Comparison of ENCODE assay signal across 9 cellular contexts in genomic region chr2:9003366-9003615, GRCh38. TPM values are rescaled to one million over a fixed set of nuclear protein-coding genes. Genes with fewer than 3 reads are reported as not detected.
DNase-seq lines count a peak whose midpoint lies in the region; ATAC-seq and TF ChIP-seq lines count a peak whose summit lies in the region.
"Had no signal": no experiment of that assay in that cellular context is flagged by ENCODE, and none has a peak within 500 bp of the region (broad histone marks: within the 10 kb centered on the region; RNA-seq: fewer than 3 reads in every experiment).

No MANE protein-coding gene starts in this region.

- H3K27me3 ChIP-seq in BLaER1 (no peaks in the 10 kb centered on the region), esophagus muscularis mucosa (no peaks in the 10 kb centered on the region), parathyroid adenoma (ENCODE audit: control insufficient read depth, insufficient read depth, low read length) (no peaks in the 10 kb centered on the region)

- WGBS in esophagus muscularis mucosa, result no CpG with 5 or more reads among the region's 25 CpGs

- CTCF ChIA-PET in OCI-LY7 (lab: Charles Lee; ENCODE audit: unreplicated experiment), result no interaction called here

- no peak for TF ChIP-seq EP300 in esophagus muscularis mucosa (IDR thresholded peaks at IDR 0.05)

- H4K20me1 ChIP-seq in BLaER1 (peaks cover 18% of the 10 kb centered on the region), OCI-LY7 (ENCODE audit: insufficient read depth, low read length) (no peaks in the 10 kb centered on the region)

- BruUV-seq in OCI-LY7 (replicated peaks; lab: Mats Ljungman, UMichigan), result no TSS peak

- peak overlapping the region; percentile 75 for H3K9ac ChIP-seq in BLaER1
- no peak overlapping the region for H3K9ac ChIP-seq in parathyroid adenoma

- no peak overlapping the region for H2AFZ ChIP-seq in OCI-LY7 (ENCODE audit: low read length)
- H2AFZ ChIP-seq in parathyroid adenoma, result peak overlapping the region; percentile 79

- H3K36me3 ChIP-seq in BLaER1 (no peaks in the 10 kb centered on the region), OCI-LY7 (ENCODE audit: insufficient read depth, low read length) (no peaks in the 10 kb centered on the region), esophagus muscularis mucosa (no peaks in the 10 kb centered on the region), parathyroid adenoma (ENCODE audit: control insufficient read depth, insufficient read depth, low read length) (no peaks in the 10 kb centered on the region)

- H3K9me2 ChIP-seq in OCI-LY7 (ENCODE audit: insufficient read depth, low read length), result no peaks in the 10 kb centered on the region

- TF ChIP-seq CTCF in OCI-LY7 (conservative IDR thresholded peaks at IDR 0.05; ENCODE audit: low read length) (no peak), esophagus muscularis mucosa (IDR thresholded peaks at IDR 0.05) (no peak), parathyroid adenoma (IDR thresholded peaks at IDR 0.05) (no peak), GM10266 (IDR thresholded peaks at IDR 0.05; ENCODE audit: control insufficient read depth, insufficient read depth, low read depth, missing control alignments) (no peak)

- H3K79me2 ChIP-seq in OCI-LY7 (ENCODE audit: insufficient read depth, low read depth, low read length) (no peaks in the 10 kb centered on the region), parathyroid adenoma (peaks cover 19% of the 10 kb centered on the region)

- H3K4me3 ChIP-seq in BLaER1 (peak overlapping the region; percentile 87), OCI-LY7 (ENCODE audit: low read depth, low read length, poor library complexity, severe bottlenecking) (peak overlapping the region; percentile 63), esophagus muscularis mucosa (peak overlapping the region; percentile 79 to 90 (median 86)), parathyroid adenoma (ENCODE audit: low read depth, low read length) (peak overlapping the region; percentile 75)

- H3K4me1 ChIP-seq in BLaER1 (peaks cover 39% of the 10 kb centered on the region), OCI-LY7 (ENCODE audit: insufficient read depth, low read length, poor library complexity, severe bottlenecking) (peaks cover 12% of the 10 kb centered on the region), esophagus muscularis mucosa (peaks cover 6 to 31% (median 24%) of the 10 kb centered on the region in 4 donors), parathyroid adenoma (peaks cover 4% of the 10 kb centered on the region)

- POLR2A ChIA-PET in OCI-LY7 (lab: Charles Lee), result interaction anchor here (0.5 kb wide), 1 partner anchor 10 kb away, joined by 3 read pairs; no protein-coding TSS in a partner anchor

- DNase-seq in OCI-LY7 (ENCODE audit: low spot score), result no peak
- no peak for DNase-seq in esophagus muscularis mucosa (ENCODE audit: extremely low spot score)
- DNase-seq in CD1c-positive myeloid dendritic cell (ENCODE audit: extremely low spot score), result no peak
- DNase-seq in GM10266 (ENCODE audit: extremely low spot score), result no peak
- no peak for DNase-seq in UCSD-AML1 (lab: John Stamatoyannopoulos, UW; ENCODE audit: unreplicated experiment)
- DNase-seq: NCI-H2029 treated with DMSO at 0.1 percent for 48 hours had no signal

- ATAC-seq in HG03139 (IDR thresholded peaks at IDR 0.05; ENCODE audit: unreplicated experiment), result no peak

- H3K4me2 ChIP-seq in BLaER1 (peak overlapping the region; percentile 90), OCI-LY7 (ENCODE audit: low read length) (peak overlapping the region; percentile 62; the same call in 1 of the 2 replicates), parathyroid adenoma (ENCODE audit: low read length) (peak overlapping the region; percentile 68)

- H3K27ac ChIP-seq in BLaER1 (no peak overlapping the region), OCI-LY7 (ENCODE audit: low read depth, low read length, poor library complexity, severe bottlenecking) (no peak overlapping the region), esophagus muscularis mucosa (replicated peaks in 1 of 4) (peak overlapping the region; percentile 8 to 86 (median 84)), parathyroid adenoma (no peak overlapping the region)

- no peaks in the 10 kb centered on the region for H3K9me3 ChIP-seq in BLaER1
- no peaks in the 10 kb centered on the region for H3K9me3 ChIP-seq in OCI-LY7 (ENCODE audit: low read length)
- H3K9me3 ChIP-seq in esophagus muscularis mucosa, result no peaks in the 10 kb centered on the region
- no peaks in the 10 kb centered on the region for H3K9me3 ChIP-seq in parathyroid adenoma (ENCODE audit: control insufficient read depth, low read length)

- no peak for TF ChIP-seq POLR2A in esophagus muscularis mucosa (IDR thresholded peaks at IDR 0.05; ENCODE audit: low read depth)

- intact Hi-C loops in OCI-LY7 (cut with micrococcal nuclease; ENCODE audit: unreplicated experiment) (no loop called here), esophagus muscularis mucosa (cut with DNase I) (no loop called here)

RNA-seq across cellular contexts. Expression of gene MBOAT2, which starts 0.2 kb away (rescaled TPM):
- 0.15 and 0.28 TPM in 2 replicates for total RNA-seq in OCI-LY7 (2014; rRNA removed; shearing (Covaris generic))
- total RNA-seq in OCI-LY7 (2022) (0.70 and 0.93 TPM in 2 replicates), esophagus muscularis mucosa (10 to 100 TPM; 14.1 to 19.9 (median 17.0) TPM)

Comparison
In these comparisons a context has a peak if more than half of its experiments do, and no peak if none do; other contexts are left out.
1. H3K27ac ChIP-seq: peak in esophagus muscularis mucosa (4 of 4); none in BLaER1 (single experiment), OCI-LY7 (single experiment) and parathyroid adenoma (single experiment).
2. RNA of gene MBOAT2, which starts 0.2 kb away (total RNA-seq): 14.1 to 19.9 TPM in esophagus muscularis mucosa; 0.15 to 0.93 TPM in OCI-LY7; every median in the first group is over 4 times any median in the second.
3. Peak in every context shown above with its lines, with median percentiles within 50 percentile points of each other: H3K4me2 ChIP-seq and H3K4me3 ChIP-seq.